ENCODE assay signal across 14 cellular contexts in the genomic region with DNA sequence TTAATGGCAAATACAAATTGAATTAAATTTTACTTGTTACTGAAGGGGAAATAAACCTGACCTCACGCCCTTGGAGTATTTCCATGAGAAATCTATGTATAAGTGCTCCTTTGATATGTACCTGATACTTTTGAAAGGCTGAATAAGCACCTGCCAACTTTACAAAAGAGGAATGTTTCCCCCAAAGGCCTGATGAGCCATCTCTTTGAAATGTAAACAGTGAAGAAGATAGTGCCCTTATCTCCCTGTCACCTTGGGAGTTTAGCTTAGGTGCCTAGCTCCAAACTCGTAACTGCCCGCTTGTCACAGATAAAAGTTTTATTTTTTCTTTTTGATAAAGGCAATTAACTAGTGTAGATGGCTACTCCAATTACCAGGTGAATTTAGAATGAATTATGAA. TPM values are rescaled to one million over a fixed set of nuclear protein-coding genes. Genes with fewer than 3 reads are reported as not detected.
DNase-seq lines count a peak whose midpoint lies in the region; ATAC-seq, FAIRE-seq and TF ChIP-seq lines count a peak whose summit lies in the region.
"Had no signal": no experiment of that assay in that cellular context is flagged by ENCODE, and none has a peak within 500 bp of the region (broad histone marks: within the 10 kb centered on the region; RNA-seq: fewer than 3 reads in every experiment).

No MANE protein-coding gene starts in this region.

- H2BK5ac ChIP-seq in mesenchymal stem cell (ENCODE audit: low read depth, low read length, poor library complexity, severe bottlenecking) = no peak overlapping the region

- no peak overlapping the region for H2AFZ ChIP-seq in HepG2 (ENCODE audit: low read length)
- no peak overlapping the region for H2AFZ ChIP-seq in mesenchymal stem cell (ENCODE audit: low read depth, low read length)

- BruUV-seq in HepG2 (replicated peaks; lab: Mats Ljungman, UMichigan) = no TSS peak

- H3K9me3 Mint-ChIP-seq in activated T-helper 17 cell treated with anti-CD3 and anti-CD28 coated beads, Interleukin-2, amount 50 U/mL, for 72 hours = no peaks in the 10 kb centered on the region
- H3K9me3 Mint-ChIP-seq: activated naive CD4-positive, alpha-beta T cell treated with anti-CD3 and anti-CD28 coated beads, Interleukin-2, amount 50 U/mL, for 72 hours; CD8-positive, alpha-beta memory T cell had no signal

- TF ChIP-seq POLR2A in HepG2 (IDR thresholded peaks at IDR 0.05; ENCODE audit: insufficient read depth in 1 of 2, low read depth in 2 of 2, low read length in 2 of 2) (no peak), right lobe of liver (IDR thresholded peaks at IDR 0.05) (no peak), sigmoid colon (IDR thresholded peaks at IDR 0.05) (no peak)

- H3K36me3 Mint-ChIP-seq in activated T-helper 17 cell treated with anti-CD3 and anti-CD28 coated beads, Interleukin-2, amount 50 U/mL, for 72 hours (ENCODE audit: low read depth) = peaks cover 13% of the 10 kb centered on the region

- H3K4ac ChIP-seq in mesenchymal stem cell (ENCODE audit: low read depth in 1 of 2, low read length in 2 of 2) = no peak overlapping the region

- peaks cover 15% of the 10 kb centered on the region for H3K79me1 ChIP-seq in mesenchymal stem cell (replicated peaks; ENCODE audit: low read length, poor library complexity, severe bottlenecking)

- TF ChIP-seq EP300 in HepG2 (IDR thresholded peaks at IDR 0.05; ENCODE audit: low read depth in 2 of 2, low read length in 2 of 2) = no peak; a peak in 1 of 4 replicates
- no peak for TF ChIP-seq EP300 in HepG2 (CRISPR knock-in tag; IDR thresholded peaks at IDR 0.05; ENCODE audit: borderline replicate concordance)
- no peak for TF ChIP-seq EP300 in sigmoid colon (IDR thresholded peaks at IDR 0.05)

- H3K4me1 Mint-ChIP-seq in activated T-helper 17 cell treated with anti-CD3 and anti-CD28 coated beads, Interleukin-2, amount 50 U/mL, for 72 hours = peaks cover 2% of the 10 kb centered on the region

- no peak overlapping the region for H4K8ac ChIP-seq in mesenchymal stem cell (ENCODE audit: low read length)

- no peak overlapping the region for H2AK5ac ChIP-seq in mesenchymal stem cell (ENCODE audit: low read length, severe bottlenecking)

- intact Hi-C loops in HepG2 (cut with micrococcal nuclease; ENCODE audit: unreplicated experiment) (loop anchor here (1.0 to 5.0 kb wide), 3 partner anchors 33 to 143 kb away; partner anchors contain the start of genes NOP56 and SNRPB), right lobe of liver (cut with DNase I) (no loop called here), sigmoid colon (cut with DNase I) (loop anchor here (5.0 kb wide), 1 partner anchor 143 kb away; the partner anchor contains the start of gene NOP56)

- POLR2A ChIA-PET in HepG2 (lab: Yijun Ruan, JAX) = interaction anchor here (1.1 to 3.8 kb wide), 5 partner anchors 8 to 143 kb away, joined by 3 to 32 read pairs (median 4); partner anchors contain the start of genes NOP56 and SNRPB

- H3K27ac Mint-ChIP-seq in activated T-helper 17 cell treated with anti-CD3 and anti-CD28 coated beads, Interleukin-2, amount 50 U/mL, for 72 hours = no peak overlapping the region

- H3K27me3 Mint-ChIP-seq in activated T-helper 17 cell treated with anti-CD3 and anti-CD28 coated beads, Interleukin-2, amount 50 U/mL, for 72 hours = peaks cover 10% of the 10 kb centered on the region

- H3K14ac ChIP-seq in mesenchymal stem cell (ENCODE audit: low read length in 2 of 2) = no peak overlapping the region

- H3K27ac ChIP-seq in HepG2 (ENCODE audit: extremely low read length, insufficient read depth, low read length) (peak overlapping the region; percentile 79), right lobe of liver (no peak overlapping the region), mesenchymal stem cell (ENCODE audit: low read length, poor library complexity, severe bottlenecking) (no peak overlapping the region), sigmoid colon (peak overlapping the region in 1 of 4 donors; percentile 88)

- H2BK120ac ChIP-seq in mesenchymal stem cell (ENCODE audit: low read depth, low read length) = no peak overlapping the region

- H3K9me3 ChIP-seq in HepG2 (ENCODE audit: low read length) = no peaks in the 10 kb centered on the region
- no peaks in the 10 kb centered on the region for H3K9me3 ChIP-seq in right lobe of liver
- H3K9me3 ChIP-seq in mesenchymal stem cell (ENCODE audit: control insufficient read depth, low read length) = no peaks in the 10 kb centered on the region
- no peaks in the 10 kb centered on the region for H3K9me3 ChIP-seq in sigmoid colon

- H4K20me1 ChIP-seq in HepG2 (ENCODE audit: insufficient read depth, low read length) = no peaks in the 10 kb centered on the region

- no peak for TF ChIP-seq RAD21 in HepG2 (CRISPR knock-in tag; IDR thresholded peaks at IDR 0.05)

- FAIRE-seq in HepG2 (lab: Jason Lieb, UNC) = no peak
- FAIRE-seq: endometrium, H54, TTC549 had no signal

- H3K27me3 ChIP-seq in HepG2 (ENCODE audit: control insufficient read depth in 1 of 2, insufficient read depth in 2 of 2, low read length in 2 of 2) (peaks cover 2 to 6% of the 10 kb centered on the region in 2 experiments; a peak in 3 of 5 replicates), right lobe of liver (no peaks in the 10 kb centered on the region), mesenchymal stem cell (ENCODE audit: control insufficient read depth in 1 of 2, insufficient read depth in 1 of 2, low read length in 2 of 2) (no peaks in the 10 kb centered on the region), sigmoid colon (no peaks in the 10 kb centered on the region)

- H3K36me3 ChIP-seq in HepG2 (replicated peaks in 1 of 2; ENCODE audit: control insufficient read depth in 1 of 2, insufficient read depth in 2 of 2, low read length in 2 of 2) = no peaks in the 10 kb centered on the region
- no peaks in the 10 kb centered on the region for H3K36me3 ChIP-seq in right lobe of liver
- H3K36me3 ChIP-seq in mesenchymal stem cell (ENCODE audit: control insufficient read depth in 1 of 2, insufficient read depth in 2 of 2, low read depth in 1 of 2, low read length in 2 of 2) = no peaks in the 10 kb centered on the region
- H3K36me3 ChIP-seq in sigmoid colon = no peaks in the 10 kb centered on the region

- H3K23ac ChIP-seq in mesenchymal stem cell (ENCODE audit: low read length in 2 of 2) = no peak overlapping the region

- peak overlapping the region in 2 of 3 experiments; percentile 91 to 96; a peak in 3 of 6 replicates for H3K4me3 ChIP-seq in HepG2 (replicated peaks in 1 of 3; ENCODE audit: insufficient read depth in 1 of 3, low read depth in 2 of 3, low read length in 3 of 3)
- peak overlapping the region in 1 of 3 donors; percentile 87 for H3K4me3 ChIP-seq in right lobe of liver
- H3K4me3 ChIP-seq in mesenchymal stem cell (ENCODE audit: insufficient read depth in 1 of 2, low read depth in 1 of 2, low read length in 2 of 2) = peak overlapping the region in 1 of 2 experiments; percentile 98
- peak overlapping the region in 2 of 4 donors; percentile 84 to 96 for H3K4me3 ChIP-seq in sigmoid colon

- no peak overlapping the region for H3K18ac ChIP-seq in mesenchymal stem cell (ENCODE audit: low read depth in 1 of 2, low read length in 2 of 2)

- WGBS in HepG2 (ENCODE audit: low lambda C conversion rate) = 24% methylated on average over 3 of the region's 3 CpGs
- WGBS in right lobe of liver (ENCODE audit: insufficient coverage, low coverage, low lambda C conversion rate, missing lambda C conversion rate) = 86% methylated on average over 3 of the region's 3 CpGs
- WGBS in mesenchymal stem cell = 100% methylated on average over 1 of the region's 3 CpGs
- WGBS in sigmoid colon, 2 donors = 90% methylated on average over 3 of the region's 3 CpGs

- CTCF ChIA-PET in HepG2 (lab: Yijun Ruan, JAX; ENCODE audit: low intra/inter-chr PET ratio, low total read pairs) = no interaction called here

- H2BK15ac ChIP-seq in mesenchymal stem cell (ENCODE audit: low read depth, poor library complexity, severe bottlenecking) = no peak overlapping the region

- H3K4me3 Mint-ChIP-seq in activated T-helper 17 cell treated with anti-CD3 and anti-CD28 coated beads, Interleukin-2, amount 50 U/mL, for 72 hours = peak overlapping the region; percentile 97

- H3K79me2 ChIP-seq in HepG2 (ENCODE audit: insufficient read depth, low read length) = peaks cover 18% of the 10 kb centered on the region

- TF ChIP-seq CTCF in HepG2 (CRISPR knock-in tag; IDR thresholded peaks at IDR 0.05) = no peak
- no peak for TF ChIP-seq CTCF in right lobe of liver (IDR thresholded peaks at IDR 0.05)
- TF ChIP-seq CTCF in sigmoid colon (IDR thresholded peaks at IDR 0.05) = no peak

- peak overlapping the region; percentile 99 for H3K4me2 ChIP-seq in HepG2 (ENCODE audit: low read depth, low read length)
- peak overlapping the region; percentile 83 for H3K4me2 ChIP-seq in mesenchymal stem cell (ENCODE audit: low read length, poor library complexity, severe bottlenecking)

- ATAC-seq in HepG2 (no peak), right lobe of liver (no peak)
- ATAC-seq in activated T-helper 17 cell treated with anti-CD3 and anti-CD28 coated beads, Interleukin-2, amount 50 U/mL, for 72 hours (replicated peaks) = no peak

- H2BK12ac ChIP-seq in mesenchymal stem cell (ENCODE audit: low read length in 2 of 2) = no peak overlapping the region

- DNase-seq in HepG2 (ENCODE audit: low spot score) (peak; percentile 45), right lobe of liver (no peak), mesenchymal stem cell (no peak), middle frontal gyrus (ENCODE audit: extremely low spot score, low spot score) (no peak), sigmoid colon (no peak), DMS 273 treated with DMSO at 0.1 percent for 48 hours (lab: John Stamatoyannopoulos, UW) (no peak)
- no peak for DNase-seq in stimulated activated CD4-positive, alpha-beta T cell treated with anti-CD3 and anti-CD28 coated beads, Interleukin-15, amount 100 ng/mL, for 24 hours
- DNase-seq: CD8-positive, alpha-beta memory T cell had no signal

- no peak overlapping the region for H4K91ac ChIP-seq in mesenchymal stem cell (ENCODE audit: low read length)

- in situ Hi-C loops in HepG2 (cut with HindIII; ENCODE audit: extremely low pct_ligation_motif_present, low pct_unique_long_range_greater_than_20kb) = no loop called here

- H3K9ac ChIP-seq in HepG2 (ENCODE audit: insufficient read depth, low read depth, low read length) (peak overlapping the region; percentile 80; the same call in 1 of the 2 replicates), mesenchymal stem cell (ENCODE audit: low read length) (peak overlapping the region; percentile 98)

- peaks cover 23% of the 10 kb centered on the region for H3K4me1 ChIP-seq in HepG2 (ENCODE audit: insufficient read depth, low read length)
- H3K4me1 ChIP-seq in right lobe of liver = peaks cover 0 to 5% (median 0%) of the 10 kb centered on the region in 4 donors
- H3K4me1 ChIP-seq in mesenchymal stem cell (ENCODE audit: control insufficient read depth, insufficient read depth, low read depth, low read length) = peaks cover 13% of the 10 kb centered on the region
- H3K4me1 ChIP-seq in sigmoid colon = peaks cover 0 to 21% (median 14%) of the 10 kb centered on the region in 4 donors

RNA-seq across cellular contexts. Expression of gene ZNF343, which starts 1.1 kb away (rescaled TPM):
- total RNA-seq in HepG2 (2016; rRNA removed; fragmentation: Illumina TruSeq; extraction: Trizol) = 22.1 and 28.8 TPM in 2 replicates
- 4.5 and 6.2 TPM in 2 replicates for total RNA-seq in HepG2 (2016; cell fraction: cytosol; rRNA removed; fragmentation: Illumina TruSeq; extraction: Trizol; ENCODE audit: low read depth)
- 22.4 and 26.5 TPM in 2 replicates for total RNA-seq in HepG2 (2016; cell fraction: insoluble cytoplasmic fraction; rRNA removed; fragmentation: Illumina TruSeq; extraction: Trizol)
- 15.3 and 17.5 TPM in 2 replicates for total RNA-seq in HepG2 (2016; cell fraction: membrane; rRNA removed; fragmentation: Illumina TruSeq; extraction: Trizol)
- 21.9 and 23.7 TPM in 2 replicates for total RNA-seq in HepG2 (2016; cell fraction: nucleus; rRNA removed; fragmentation: Illumina TruSeq; extraction: Trizol)
- 16.4 and 17.0 TPM in 2 replicates for polyA plus RNA-seq in HepG2 (2011; rRNA removed)
- 8.7 and 11.5 TPM in 2 replicates for polyA plus RNA-seq in HepG2 (2011; cell fraction: cytosol; rRNA removed)
- 27.9 and 31.1 TPM in 2 replicates for polyA plus RNA-seq in HepG2 (2011; cell fraction: nucleus; rRNA removed)
- 13.6 and 14.9 TPM in 2 replicates for polyA plus RNA-seq in HepG2 (2012)
- polyA plus RNA-seq in HepG2 (2016; cell fraction: cytosol; fragmentation: Illumina TruSeq; extraction: Trizol; ENCODE audit: low read depth) = 2.1 and 3.0 TPM in 2 replicates
- polyA plus RNA-seq in HepG2 (2016; cell fraction: insoluble cytoplasmic fraction; fragmentation: Illumina TruSeq; extraction: Trizol; ENCODE audit: low read depth) = 18.9 and 19.0 TPM in 2 replicates
- polyA plus RNA-seq in HepG2 (2016; cell fraction: membrane; fragmentation: Illumina TruSeq; extraction: Trizol; ENCODE audit: low read depth) = 4.9 and 6.7 TPM in 2 replicates
- polyA plus RNA-seq in HepG2 (2016; cell fraction: nucleus; fragmentation: Illumina TruSeq; extraction: Trizol; ENCODE audit: insufficient read depth, low read depth) = 40.2 and 44.5 TPM in 2 replicates
- polyA minus RNA-seq in HepG2 (2011; rRNA and poly(A)+ RNA removed; ENCODE audit: low replicate concordance) = 8.3 and 15.8 TPM in 2 replicates
- 10.1 and 14.8 TPM in 2 replicates for polyA minus RNA-seq in HepG2 (2011; cell fraction: cytosol; rRNA and poly(A)+ RNA removed)
- polyA minus RNA-seq in HepG2 (2011; cell fraction: nucleus; rRNA and poly(A)+ RNA removed) = 21.9 and 37.8 TPM in 2 replicates
- 1 to 10 TPM; 3.9 to 7.3 (median 6.0) TPM for total RNA-seq in right lobe of liver
- 10 to 100 TPM in 1 of 2 donors, 1 to 10 TPM in 1; 8.0 to 10.1 TPM for total RNA-seq in activated T-helper 17 cell treated with anti-CD3 and anti-CD28 coated beads, Interleukin-2, amount 50 U/mL, for 72 hours
- 7.4 TPM for polyA plus RNA-seq in mesenchymal stem cell (2013, experiment 1 of 2)
- polyA plus RNA-seq in mesenchymal stem cell (2013, experiment 2 of 2) = 6.6 TPM
- total RNA-seq in sigmoid colon = 10 to 100 TPM; 10.7 to 16.3 (median 11.8) TPM
- 1 to 10 TPM; 3.0 to 5.6 (median 4.2) TPM for polyA plus RNA-seq in sigmoid colon

RNA-seq across cellular contexts. Expression of gene TMC2, which starts 26.6 kb away (rescaled TPM):
- total RNA-seq in HepG2 (2016; rRNA removed; fragmentation: Illumina TruSeq; extraction: Trizol) = not detected in 2 replicates
- total RNA-seq in HepG2 (2016; cell fraction: cytosol; rRNA removed; fragmentation: Illumina TruSeq; extraction: Trizol; ENCODE audit: low read depth) = not detected in 2 replicates
- total RNA-seq in HepG2 (2016; cell fraction: insoluble cytoplasmic fraction; rRNA removed; fragmentation: Illumina TruSeq; extraction: Trizol) = 0.04 TPM in 1 of 2 replicates, not detected in the other
- not detected in 2 replicates for total RNA-seq in HepG2 (2016; cell fraction: membrane; rRNA removed; fragmentation: Illumina TruSeq; extraction: Trizol)
- not detected in 2 replicates for total RNA-seq in HepG2 (2016; cell fraction: nucleus; rRNA removed; fragmentation: Illumina TruSeq; extraction: Trizol)
- polyA plus RNA-seq in HepG2 (2011; rRNA removed) = 0.03 TPM in 1 of 2 replicates, not detected in the other
- not detected in 2 replicates for polyA plus RNA-seq in HepG2 (2011; cell fraction: cytosol; rRNA removed)
- not detected in 2 replicates for polyA plus RNA-seq in HepG2 (2011; cell fraction: nucleus; rRNA removed)
- polyA plus RNA-seq in HepG2 (2012) = 0.07 TPM in 1 of 2 replicates, not detected in the other
- not detected in 2 replicates for polyA plus RNA-seq in HepG2 (2016; cell fraction: cytosol; fragmentation: Illumina TruSeq; extraction: Trizol; ENCODE audit: low read depth)
- not detected in 2 replicates for polyA plus RNA-seq in HepG2 (2016; cell fraction: insoluble cytoplasmic fraction; fragmentation: Illumina TruSeq; extraction: Trizol; ENCODE audit: low read depth)
- polyA plus RNA-seq in HepG2 (2016; cell fraction: membrane; fragmentation: Illumina TruSeq; extraction: Trizol; ENCODE audit: low read depth) = not detected in 2 replicates
- not detected in 2 replicates for polyA plus RNA-seq in HepG2 (2016; cell fraction: nucleus; fragmentation: Illumina TruSeq; extraction: Trizol; ENCODE audit: insufficient read depth, low read depth)
- not detected in 2 replicates for polyA minus RNA-seq in HepG2 (2011; rRNA and poly(A)+ RNA removed; ENCODE audit: low replicate concordance)
- not detected in 2 replicates for polyA minus RNA-seq in HepG2 (2011; cell fraction: cytosol; rRNA and poly(A)+ RNA removed)
- not detected in 2 replicates for polyA minus RNA-seq in HepG2 (2011; cell fraction: nucleus; rRNA and poly(A)+ RNA removed)
- not detected for total RNA-seq in right lobe of liver
- total RNA-seq in activated T-helper 17 cell treated with anti-CD3 and anti-CD28 coated beads, Interleukin-2, amount 50 U/mL, for 72 hours = not detected
- not detected for polyA plus RNA-seq in mesenchymal stem cell (2013, experiment 1 of 2)
- polyA plus RNA-seq in mesenchymal stem cell (2013, experiment 2 of 2) = not detected
- total RNA-seq in sigmoid colon = under 1 TPM in 1 of 4 donors, not detected in 3; 0.28 TPM
- under 1 TPM in 2 of 3 donors, not detected in 1; 0.19 to 0.60 TPM for polyA plus RNA-seq in sigmoid colon
- total RNA-seq: activated naive CD4-positive, alpha-beta T cell treated with anti-CD3 and anti-CD28 coated beads, Interleukin-2, amount 50 U/mL, for 72 hours; CD8-positive, alpha-beta memory T cell; liver had no signal
- polyA plus RNA-seq: CD8-positive, alpha-beta memory T cell; liver had no signal

RNA-seq across cellular contexts. Expression of gene SNRPB, which starts 39.2 kb away (rescaled TPM):
- total RNA-seq in HepG2 (2016; rRNA removed; fragmentation: Illumina TruSeq; extraction: Trizol) (778 and 844 TPM in 2 replicates), right lobe of liver (100 to 1,000 TPM in 1 of 6 experiments, 10 to 100 TPM in 5; 25.4 to 105 (median 48.1) TPM), sigmoid colon (100 to 1,000 TPM in 3 of 4 donors, 10 to 100 TPM in 1; 80.0 to 165 (median 142) TPM)
- 240 and 247 TPM in 2 replicates for total RNA-seq in HepG2 (2016; cell fraction: cytosol; rRNA removed; fragmentation: Illumina TruSeq; extraction: Trizol; ENCODE audit: low read depth)
- total RNA-seq in HepG2 (2016; cell fraction: insoluble cytoplasmic fraction; rRNA removed; fragmentation: Illumina TruSeq; extraction: Trizol) = 807 and 874 TPM in 2 replicates
- total RNA-seq in HepG2 (2016; cell fraction: membrane; rRNA removed; fragmentation: Illumina TruSeq; extraction: Trizol) = 271 and 293 TPM in 2 replicates
- total RNA-seq in HepG2 (2016; cell fraction: nucleus; rRNA removed; fragmentation: Illumina TruSeq; extraction: Trizol) = 288 and 319 TPM in 2 replicates
- polyA plus RNA-seq in HepG2 (2011; rRNA removed) (473 and 489 TPM in 2 replicates), sigmoid colon (100 to 1,000 TPM; 156 to 275 (median 177) TPM)
- polyA plus RNA-seq in HepG2 (2011; cell fraction: cytosol; rRNA removed) = 454 and 565 TPM in 2 replicates
- 241 and 254 TPM in 2 replicates for polyA plus RNA-seq in HepG2 (2011; cell fraction: nucleus; rRNA removed)
- polyA plus RNA-seq in HepG2 (2012) = 287 and 337 TPM in 2 replicates
- polyA plus RNA-seq in HepG2 (2016; cell fraction: cytosol; fragmentation: Illumina TruSeq; extraction: Trizol; ENCODE audit: low read depth) = 214 and 218 TPM in 2 replicates
- 583 and 611 TPM in 2 replicates for polyA plus RNA-seq in HepG2 (2016; cell fraction: insoluble cytoplasmic fraction; fragmentation: Illumina TruSeq; extraction: Trizol; ENCODE audit: low read depth)
- polyA plus RNA-seq in HepG2 (2016; cell fraction: membrane; fragmentation: Illumina TruSeq; extraction: Trizol; ENCODE audit: low read depth) = 190 and 196 TPM in 2 replicates
- 401 and 413 TPM in 2 replicates for polyA plus RNA-seq in HepG2 (2016; cell fraction: nucleus; fragmentation: Illumina TruSeq; extraction: Trizol; ENCODE audit: insufficient read depth, low read depth)
- 137 and 221 TPM in 2 replicates for polyA minus RNA-seq in HepG2 (2011; rRNA and poly(A)+ RNA removed; ENCODE audit: low replicate concordance)
- polyA minus RNA-seq in HepG2 (2011; cell fraction: cytosol; rRNA and poly(A)+ RNA removed) = 125 and 146 TPM in 2 replicates
- polyA minus RNA-seq in HepG2 (2011; cell fraction: nucleus; rRNA and poly(A)+ RNA removed) = 61.2 and 82.5 TPM in 2 replicates
- 100 to 1,000 TPM; 329 to 489 TPM for total RNA-seq in activated T-helper 17 cell treated with anti-CD3 and anti-CD28 coated beads, Interleukin-2, amount 50 U/mL, for 72 hours
- polyA plus RNA-seq in mesenchymal stem cell (2013, experiment 1 of 2) = 157 TPM
- 167 TPM for polyA plus RNA-seq in mesenchymal stem cell (2013, experiment 2 of 2)

Comparison
In these comparisons a context has a peak if more than half of its experiments do, and no peak if none do; other contexts are left out.
1. intact Hi-C loops: an anchor here in HepG2 (1.0 to 5.0 kb wide) and sigmoid colon (5.0 kb wide); none called in right lobe of liver.